ENCODE assay signal across 8 cellular contexts in the genomic region with DNA sequence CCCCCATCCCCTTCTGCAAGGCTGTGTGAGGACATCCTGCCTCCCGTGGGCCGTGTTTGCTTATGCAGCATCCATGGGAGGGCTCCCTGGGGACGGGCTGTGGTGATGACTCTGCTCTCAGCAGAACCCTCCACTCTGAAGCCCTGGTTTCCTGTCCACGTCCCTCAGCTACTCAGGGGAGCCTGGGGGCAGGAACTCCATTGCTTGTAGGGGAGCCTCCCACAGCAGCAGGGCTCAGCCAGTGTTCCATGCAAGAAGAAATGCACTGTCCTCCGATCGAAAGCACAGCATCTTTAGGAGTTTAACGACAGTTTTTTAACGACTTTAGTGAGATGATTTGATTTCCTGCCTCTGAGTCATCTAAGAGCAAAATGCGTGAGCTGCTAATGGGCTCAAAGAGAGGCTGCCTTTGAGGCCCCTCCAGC.
DNase-seq lines count a peak whose midpoint lies in the region; TF ChIP-seq lines count a peak whose summit lies in the region.

No MANE protein-coding gene starts in this region.

- no peak for TF ChIP-seq CTCF in GM13976 (IDR thresholded peaks at IDR 0.05; ENCODE audit: borderline replicate concordance, control extremely low read depth, extremely low read depth, insufficient read depth, missing control alignments)
- TF ChIP-seq CTCF in HL-60 (IDR thresholded peaks at IDR 0.05; ENCODE audit: insufficient read depth, low read length), result no peak
- TF ChIP-seq CTCF in brain microvascular endothelial cell (IDR thresholded peaks at IDR 0.05; ENCODE audit: low read depth, low read length, missing control alignments), result no peak

- H3K36me3 ChIP-seq in ACC112 (ENCODE audit: insufficient read depth, low read length) (no peaks in the 10 kb centered on the region), brain microvascular endothelial cell (replicated peaks) (no peaks in the 10 kb centered on the region)

- H3K27ac ChIP-seq in ACC112 (ENCODE audit: low read depth, low read length) (peak overlapping the region; percentile 50; the same call in 1 of the 2 replicates), HL-60 (replicated peaks) (no peak overlapping the region), brain microvascular endothelial cell (no peak overlapping the region)

- H3K4me3 ChIP-seq in ACC112 (ENCODE audit: low read depth, low read length), result no peak overlapping the region
- H3K4me3 ChIP-seq in HL-60 (replicated peaks; ENCODE audit: insufficient read depth, low read length), result no peak overlapping the region
- no peak overlapping the region for H3K4me3 ChIP-seq in brain microvascular endothelial cell (ENCODE audit: low read depth, low read length)

- in situ Hi-C loops in GM13976 (cut with MboI; ENCODE audit: low sequenced_read_pairs, unreplicated experiment), result no loop called here
- in situ Hi-C loops in brain microvascular endothelial cell (cut with HindIII; ENCODE audit: low pct_ligation_motif_present, low sequenced_read_pairs), result no loop called here

- H2AFZ ChIP-seq in ACC112 (ENCODE audit: low read length, unreplicated experiment), result no peak overlapping the region

- peaks cover 13% of the 10 kb centered on the region for H3K4me1 ChIP-seq in ACC112 (ENCODE audit: control insufficient read depth, insufficient read depth, low read length, unreplicated experiment)

- peak; percentile 73 for DNase-seq in GM13976 (ENCODE audit: low spot score)
- peak; percentile 30 to 47 for DNase-seq in HL-60 (ENCODE audit: low read depth in 1 of 2, low spot score in 1 of 2)
- peak; percentile 87 for DNase-seq in brain microvascular endothelial cell
- no peak for DNase-seq in NCI-H2171 treated with DMSO at 0.1 percent for 48 hours (lab: John Stamatoyannopoulos, UW)
- DNase-seq in NCI-H226, result no peak
- DNase-seq in cerebellar cortex (ENCODE audit: low spot score), result no peak
- DNase-seq in DMS79 (lab: John Stamatoyannopoulos, UW), result no peak

- no peaks in the 10 kb centered on the region for H3K79me2 ChIP-seq in ACC112 (ENCODE audit: control insufficient read depth, insufficient read depth, low read length, unreplicated experiment)

- H3K27me3 ChIP-seq in ACC112 (ENCODE audit: insufficient read depth, low read length) (no peaks in the 10 kb centered on the region; the same call in 1 of the 2 replicates), HL-60 (ENCODE audit: insufficient read depth, poor library complexity, severe bottlenecking) (no peaks in the 10 kb centered on the region), brain microvascular endothelial cell (replicated peaks) (peaks cover 32% of the 10 kb centered on the region)

Comparison
In these comparisons a context has a peak if more than half of its experiments do, and no peak if none do; other contexts are left out.
1. DNase-seq: peak in GM13976 (single experiment), HL-60 (2 of 2) and brain microvascular endothelial cell (single experiment); none in NCI-H2171 treated with DMSO at 0.1 percent for 48 hours (single experiment), NCI-H226 (single experiment), cerebellar cortex (single experiment) and DMS79 (single experiment).